ENCODE assay signal across 33 cellular contexts in the genomic region with DNA sequence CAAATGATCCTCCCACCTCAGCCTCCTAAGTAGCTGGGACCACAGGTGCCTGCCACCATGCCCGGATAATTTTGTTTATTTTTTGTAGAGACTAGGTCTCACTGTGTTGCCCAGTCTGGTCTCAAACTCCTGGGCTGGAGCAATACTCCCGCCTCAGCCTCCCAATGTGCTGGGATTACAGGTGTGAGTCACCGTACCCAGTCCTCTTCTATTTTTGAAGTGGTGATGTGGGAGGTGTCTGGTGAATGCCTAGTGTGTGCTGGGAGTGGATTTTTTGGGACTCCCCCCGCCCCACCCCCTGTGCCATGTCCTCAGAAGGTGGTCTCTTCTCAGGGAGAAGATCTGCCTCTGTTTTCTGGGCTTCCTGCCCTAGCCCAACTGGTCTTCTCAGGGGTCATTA. TPM values are rescaled to one million over a fixed set of nuclear protein-coding genes. Genes with fewer than 3 reads are reported as not detected.
"Had no signal": no experiment of that assay in that cellular context is flagged by ENCODE, and none has a peak within 500 bp of the region (broad histone marks: within the 10 kb centered on the region; RNA-seq: fewer than 3 reads in every experiment).

No MANE protein-coding gene starts in this region.

- H3K27ac ChIP-seq: left lung, lower lobe of right lung, right lobe of liver, suprapubic skin, tibial nerve, WERI-Rb-1 had no signal

- H3K27ac Mint-ChIP-seq: activated CD4-positive, alpha-beta T cell treated with anti-CD3 and anti-CD28 coated beads, Interleukin-2, amount 10 ng/mL, durations not matched to agents 7 days and 5 days; activated CD8-positive, alpha-beta T cell treated with anti-CD3 and anti-CD28 coated beads for 36 hours; activated naive CD4-positive, alpha-beta T cell treated with anti-CD3 and anti-CD28 coated beads, Interleukin-2, amount 50 U/mL, for 24 hours; activated T-helper 2 cell treated with anti-CD3 and anti-CD28 coated beads, Interferon-gamma antibody, Interleukin-2, Interleukin-4, amounts not matched to agents 10 μg/mL and 5 μg/mL and 100 μg/mL, durations not matched to agents 14 hours and 24 hours and 36 hours; dendritic cell treated with granulocyte-macrophage colony-stimulating factor and Interleukin-4, amounts not matched to agents 40 ng/mL and 50 ng/mL, for 4 days; endodermal cell; natural killer cell treated with Interleukin-12 subunit alpha and Interleukin-12 subunit beta and Interleukin-15 and Interleukin-18, amount 100 ng/mL, for 72 hours; stimulated activated effector memory CD8-positive, alpha-beta T cell treated with anti-CD3 and anti-CD28 coated beads, Interleukin-12 subunit alpha, Interleukin-12 subunit beta, amount 100 ng/mL, for 72 hours; T-helper 1 cell treated with Interleukin-12 subunit alpha and Interleukin-12 subunit beta and Interleukin-4 antibody, amounts not matched to agents 30 μg/mL and 1 μg/mL, for 36 hours had no signal

- H3K27me3 ChIP-seq: left lung, right lobe of liver, suprapubic skin had no signal

- H3K4me1 Mint-ChIP-seq: activated CD4-positive, alpha-beta T cell treated with anti-CD3 and anti-CD28 coated beads, Interleukin-2, amount 10 ng/mL, durations not matched to agents 7 days and 5 days; activated naive CD4-positive, alpha-beta T cell treated with anti-CD3 and anti-CD28 coated beads, Interleukin-2, amount 50 U/mL, for 24 hours; stimulated activated effector memory CD8-positive, alpha-beta T cell treated with anti-CD3 and anti-CD28 coated beads, Interleukin-12 subunit alpha, Interleukin-12 subunit beta, amount 100 ng/mL, for 72 hours had no signal

- H3K4me1 ChIP-seq: left lung, lower lobe of right lung, right lobe of liver, tibial nerve had no signal

- DNase-seq: activated CD4-positive, alpha-beta T cell treated with anti-CD3 and anti-CD28 coated beads, Interleukin-2, amount 10 ng/mL, durations not matched to agents 7 days and 5 days; activated CD8-positive, alpha-beta T cell treated with anti-CD3 and anti-CD28 coated beads for 36 hours; activated T-cell treated with anti-CD3 and anti-CD28 coated beads, Interleukin-2, amount 50 U/mL, for 4 hours; foreskin melanocyte; left lung; lower lobe of right lung; mucosa of descending colon; right lobe of liver; stimulated activated CD4-positive, alpha-beta T cell treated with anti-CD3 and anti-CD28 coated beads, Interleukin-4, amount 100 ng/mL, for 1 hour; SW 1271; T-helper 9 cell; WERI-Rb-1 had no signal

- ATAC-seq: activated CD4-positive, CD25-positive, alpha-beta regulatory T cell treated with anti-CD3 and anti-CD28 coated beads, Interleukin-2, amount 50 U/mL, for 24 hours; activated CD8-positive, alpha-beta T cell treated with anti-CD3 and anti-CD28 coated beads for 36 hours; activated T-cell treated with anti-CD3 and anti-CD28 coated beads, Interleukin-2, amount 50 U/mL, for 4 hours; esophagus mucosa; left lung; lower lobe of right lung; mucosa of descending colon; right lobe of liver; stimulated activated effector memory CD8-positive, alpha-beta T cell treated with anti-CD3 and anti-CD28 coated beads, Interleukin-12 subunit alpha, Interleukin-12 subunit beta, amount 100 ng/mL, for 72 hours had no signal

- H3K27me3 Mint-ChIP-seq: central memory CD8-positive, alpha-beta T cell had no signal

- H3K4me3 ChIP-seq: left lung, lower lobe of right lung, mucosa of descending colon, right lobe of liver, suprapubic skin, tibial nerve had no signal

- H3K9me3 Mint-ChIP-seq: activated CD4-positive, alpha-beta T cell treated with anti-CD3 and anti-CD28 coated beads, Interleukin-2, amount 10 ng/mL, durations not matched to agents 7 days and 5 days; activated CD8-positive, alpha-beta T cell treated with anti-CD3 and anti-CD28 coated beads for 36 hours; activated naive CD4-positive, alpha-beta T cell treated with anti-CD3 and anti-CD28 coated beads, Interleukin-2, amount 50 U/mL, for 24 hours; activated T-cell treated with anti-CD3 and anti-CD28 coated beads, Interleukin-2, amount 50 U/mL, for 4 hours; activated T-helper 2 cell treated with anti-CD3 and anti-CD28 coated beads, Interferon-gamma antibody, Interleukin-2, Interleukin-4, amounts not matched to agents 10 μg/mL and 5 μg/mL and 100 μg/mL, durations not matched to agents 14 hours and 24 hours and 36 hours; central memory CD8-positive, alpha-beta T cell; dendritic cell treated with granulocyte-macrophage colony-stimulating factor and Interleukin-4, amounts not matched to agents 40 ng/mL and 50 ng/mL, for 4 days; natural killer cell treated with Interleukin-12 subunit alpha and Interleukin-12 subunit beta and Interleukin-15 and Interleukin-18, amount 100 ng/mL, for 72 hours; stimulated activated effector memory CD8-positive, alpha-beta T cell treated with anti-CD3 and anti-CD28 coated beads, Interleukin-12 subunit alpha, Interleukin-12 subunit beta, amount 100 ng/mL, for 72 hours; T-helper 1 cell treated with Interleukin-12 subunit alpha and Interleukin-12 subunit beta and Interleukin-4 antibody, amounts not matched to agents 30 μg/mL and 1 μg/mL, for 36 hours had no signal

- H3K9me3 ChIP-seq: left lung, lower lobe of right lung, mucosa of descending colon, right lobe of liver, suprapubic skin, tibial nerve had no signal

- H3K4me3 Mint-ChIP-seq: activated CD4-positive, alpha-beta T cell treated with anti-CD3 and anti-CD28 coated beads, Interleukin-2, amount 10 ng/mL, durations not matched to agents 7 days and 5 days; activated CD8-positive, alpha-beta T cell treated with anti-CD3 and anti-CD28 coated beads for 36 hours; activated naive CD4-positive, alpha-beta T cell treated with anti-CD3 and anti-CD28 coated beads, Interleukin-2, amount 50 U/mL, for 24 hours; activated T-cell treated with anti-CD3 and anti-CD28 coated beads, Interleukin-2, amount 50 U/mL, for 4 hours; central memory CD8-positive, alpha-beta T cell; dendritic cell treated with granulocyte-macrophage colony-stimulating factor and Interleukin-4, amounts not matched to agents 40 ng/mL and 50 ng/mL, for 4 days; endodermal cell; natural killer cell treated with Interleukin-12 subunit alpha and Interleukin-12 subunit beta and Interleukin-15 and Interleukin-18, amount 100 ng/mL, for 72 hours; stimulated activated effector memory CD8-positive, alpha-beta T cell treated with anti-CD3 and anti-CD28 coated beads, Interleukin-12 subunit alpha, Interleukin-12 subunit beta, amount 100 ng/mL, for 72 hours; T-helper 1 cell treated with Interleukin-12 subunit alpha and Interleukin-12 subunit beta and Interleukin-4 antibody, amounts not matched to agents 30 μg/mL and 1 μg/mL, for 36 hours had no signal

- H3K36me3 ChIP-seq: left lung, lower lobe of right lung, right lobe of liver, suprapubic skin, tibial nerve had no signal

RNA-seq across cellular contexts. Expression of a gene that starts 47.9 kb away (rescaled TPM):
- total RNA-seq: activated CD4-positive, alpha-beta T cell treated with anti-CD3 and anti-CD28 coated beads, Interleukin-2, amount 10 ng/mL, durations not matched to agents 7 days and 5 days; activated CD8-positive, alpha-beta T cell treated with anti-CD3 and anti-CD28 coated beads for 36 hours; activated T-cell treated with anti-CD3 and anti-CD28 coated beads, Interleukin-2, amount 50 U/mL, for 4 hours; bronchial epithelial cell; endodermal cell; esophagus mucosa; glomerular endothelial cell; left lung; lower lobe of right lung; mesenteric fat pad; mucosa of descending colon; natural killer cell treated with Interleukin-12 subunit alpha and Interleukin-12 subunit beta and Interleukin-15 and Interleukin-18, amount 100 ng/mL, for 72 hours; osteocyte; posterior vena cava; renal cortical epithelial cell; right lobe of liver; skeletal muscle tissue; suprapubic skin; ureter had no signal
- polyA plus RNA-seq: adipose tissue had no signal
